1 cellular context compared by ENCODE assay signal in the genomic region with DNA sequence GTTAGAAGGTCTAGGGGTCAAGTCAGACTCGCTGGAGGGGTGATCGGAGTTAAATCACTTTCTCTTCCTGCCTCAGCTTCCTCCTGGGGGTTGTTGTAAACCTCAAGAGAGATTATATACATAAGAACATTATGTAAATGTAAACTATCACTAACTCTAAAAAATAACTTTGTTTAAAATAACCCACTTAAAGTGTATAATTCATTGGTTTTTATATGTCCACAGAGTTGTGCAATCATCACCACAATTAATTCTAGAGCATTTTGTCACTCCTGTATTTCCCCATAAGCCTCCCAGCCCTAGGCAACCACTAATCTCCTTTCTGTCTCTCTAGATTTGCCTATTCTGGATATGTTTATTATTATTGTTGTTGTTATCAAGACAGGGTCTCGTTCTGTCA.
TF ChIP-seq lines count a peak whose summit lies in the region.

No MANE protein-coding gene starts in this region.

TF ChIP-seq in K562, 482 proteins besides CTCF, POLR2A, EP300 and RAD21:
- TF ChIP-seq THRAP3 (IDR thresholded peaks at IDR 0.05; ENCODE audit: borderline replicate concordance) = no peak
- no peak for TF ChIP-seq HSF4 (CRISPR knock-in tag; IDR thresholded peaks at IDR 0.05; ENCODE audit: borderline replicate concordance)
- no peak for TF ChIP-seq CEBPG (CRISPR knock-in tag; IDR thresholded peaks at IDR 0.05)
- TF ChIP-seq CEBPG (tag; conservative IDR thresholded peaks at IDR 0.05 in 1 of 2, IDR thresholded peaks at IDR 0.05 in 1 of 2) = peak; percentile 24 to 45; a peak in 2 of 4 replicates
- no peak for TF ChIP-seq RFX7 (CRISPR knock-in tag; IDR thresholded peaks at IDR 0.05)
- TF ChIP-seq ZNF263 (CRISPR knock-in tag; IDR thresholded peaks at IDR 0.05; ENCODE audit: borderline replicate concordance) = no peak
- TF ChIP-seq MCM5 (IDR thresholded peaks at IDR 0.05; ENCODE audit: low read depth) = no peak
- TF ChIP-seq CEBPB (tag; IDR thresholded peaks at IDR 0.05) = peak; percentile 78
- TF ChIP-seq, protein P1, sequence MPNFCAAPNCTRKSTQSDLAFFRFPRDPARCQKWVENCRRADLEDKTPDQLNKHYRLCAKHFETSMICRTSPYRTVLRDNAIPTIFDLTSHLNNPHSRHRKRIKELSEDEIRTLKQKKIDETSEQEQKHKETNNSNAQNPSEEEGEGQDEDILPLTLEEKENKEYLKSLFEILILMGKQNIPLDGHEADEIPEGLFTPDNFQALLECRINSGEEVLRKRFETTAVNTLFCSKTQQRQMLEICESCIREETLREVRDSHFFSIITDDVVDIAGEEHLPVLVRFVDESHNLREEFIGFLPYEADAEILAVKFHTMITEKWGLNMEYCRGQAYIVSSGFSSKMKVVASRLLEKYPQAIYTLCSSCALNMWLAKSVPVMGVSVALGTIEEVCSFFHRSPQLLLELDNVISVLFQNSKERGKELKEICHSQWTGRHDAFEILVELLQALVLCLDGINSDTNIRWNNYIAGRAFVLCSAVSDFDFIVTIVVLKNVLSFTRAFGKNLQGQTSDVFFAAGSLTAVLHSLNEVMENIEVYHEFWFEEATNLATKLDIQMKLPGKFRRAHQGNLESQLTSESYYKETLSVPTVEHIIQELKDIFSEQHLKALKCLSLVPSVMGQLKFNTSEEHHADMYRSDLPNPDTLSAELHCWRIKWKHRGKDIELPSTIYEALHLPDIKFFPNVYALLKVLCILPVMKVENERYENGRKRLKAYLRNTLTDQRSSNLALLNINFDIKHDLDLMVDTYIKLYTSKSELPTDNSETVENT (CRISPR knock-in tag; IDR thresholded peaks at IDR 0.05) = no peak
TF ChIP-seq in K562: peak in this region for 2.
